Comparison of ENCODE assay signal across 8 cellular contexts in the genomic region with DNA sequence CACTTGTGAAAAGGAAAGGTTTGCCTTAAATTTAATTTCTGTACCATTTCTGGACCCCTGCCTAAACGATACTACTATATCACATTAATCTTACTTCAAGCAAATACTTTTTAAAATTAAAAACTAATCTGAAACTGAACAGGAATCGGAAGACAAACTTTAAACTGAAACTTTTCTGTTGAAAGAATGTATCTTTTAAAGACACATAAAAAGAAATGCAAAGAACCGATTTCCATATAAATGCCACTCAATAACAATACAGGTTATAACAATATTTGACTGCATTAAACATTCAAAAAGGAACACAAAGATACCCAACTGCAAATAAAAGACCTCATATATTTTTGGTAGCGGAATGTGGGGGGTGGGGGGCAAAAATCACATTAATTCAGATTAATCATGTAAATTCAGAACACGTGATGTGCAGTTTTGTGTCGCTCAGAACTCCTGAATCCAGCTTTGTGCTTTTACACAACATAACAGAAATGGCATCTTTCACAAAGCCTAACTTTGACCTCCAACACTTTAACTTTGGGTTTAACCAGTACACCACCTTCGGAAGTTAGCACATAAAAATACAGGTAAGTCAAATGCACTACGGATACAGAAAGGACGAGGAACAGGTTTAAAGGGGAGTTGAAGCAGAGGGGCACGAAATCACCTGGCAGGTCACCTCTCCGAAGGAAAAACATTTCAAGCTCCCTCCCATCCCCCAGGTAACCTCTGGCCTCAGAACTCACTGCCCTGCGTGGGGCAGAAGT. TPM values are rescaled to one million over a fixed set of nuclear protein-coding genes. Genes with fewer than 3 reads are reported as not detected.
DNase-seq lines count a peak whose midpoint lies in the region; ATAC-seq, FAIRE-seq and TF ChIP-seq lines count a peak whose summit lies in the region.

No MANE protein-coding gene starts in this region.

- intact Hi-C loops in sciatic nerve (cut with DNase I), result no loop called here

- DNase-seq in GM20000 (ENCODE audit: low spot score), result peak; percentile 18
- no peak for DNase-seq in frontal cortex (ENCODE audit: low spot score in 2 of 2)
- DNase-seq in sciatic nerve (ENCODE audit: low spot score), result no peak
- no peak for DNase-seq in stimulated activated CD4-positive, alpha-beta T cell treated with anti-CD3 and anti-CD28 coated beads, Interleukin-12 subunit alpha, Interleukin-12 subunit beta, amount 100 ng/mL, for 4 hours
- no peak for DNase-seq in EL
- DNase-seq in effector CD8-positive, alpha-beta T cell (lab: John Stamatoyannopoulos, UW), result no peak

- H3K27ac ChIP-seq in VCaP, result peak overlapping the region; percentile 99

- peak; percentile 8 for FAIRE-seq in frontal cortex (lab: Jason Lieb, UNC)

- ATAC-seq in sciatic nerve, result peak; percentile 2
- ATAC-seq in GM19455 (IDR thresholded peaks at IDR 0.05; ENCODE audit: unreplicated experiment), result no peak

- TF ChIP-seq CTCF in GM20000 (IDR thresholded peaks at IDR 0.05; ENCODE audit: extremely low read depth, missing control alignments) (no peak), VCaP (conservative IDR thresholded peaks at IDR 0.05) (no peak)

RNA-seq across cellular contexts. Expression of a gene that starts 0.9 kb away (rescaled TPM):
- 48.1 TPM for total RNA-seq in frontal cortex
- total RNA-seq in sciatic nerve, result 106 TPM
